Comparison of ENCODE assay signal across 1 cellular context in genomic region chr2:28566441-28567075, GRCh38.
A peak's percentile ranks its signal among the peaks of the same experiment; 100 is the strongest.
TF ChIP-seq lines count a peak whose summit lies in the region.

No MANE protein-coding gene starts in this region.

TF ChIP-seq in K562, 482 proteins besides CTCF, POLR2A, EP300 and RAD21 (continued from another document and continues in another):
- TF ChIP-seq, protein P1, sequence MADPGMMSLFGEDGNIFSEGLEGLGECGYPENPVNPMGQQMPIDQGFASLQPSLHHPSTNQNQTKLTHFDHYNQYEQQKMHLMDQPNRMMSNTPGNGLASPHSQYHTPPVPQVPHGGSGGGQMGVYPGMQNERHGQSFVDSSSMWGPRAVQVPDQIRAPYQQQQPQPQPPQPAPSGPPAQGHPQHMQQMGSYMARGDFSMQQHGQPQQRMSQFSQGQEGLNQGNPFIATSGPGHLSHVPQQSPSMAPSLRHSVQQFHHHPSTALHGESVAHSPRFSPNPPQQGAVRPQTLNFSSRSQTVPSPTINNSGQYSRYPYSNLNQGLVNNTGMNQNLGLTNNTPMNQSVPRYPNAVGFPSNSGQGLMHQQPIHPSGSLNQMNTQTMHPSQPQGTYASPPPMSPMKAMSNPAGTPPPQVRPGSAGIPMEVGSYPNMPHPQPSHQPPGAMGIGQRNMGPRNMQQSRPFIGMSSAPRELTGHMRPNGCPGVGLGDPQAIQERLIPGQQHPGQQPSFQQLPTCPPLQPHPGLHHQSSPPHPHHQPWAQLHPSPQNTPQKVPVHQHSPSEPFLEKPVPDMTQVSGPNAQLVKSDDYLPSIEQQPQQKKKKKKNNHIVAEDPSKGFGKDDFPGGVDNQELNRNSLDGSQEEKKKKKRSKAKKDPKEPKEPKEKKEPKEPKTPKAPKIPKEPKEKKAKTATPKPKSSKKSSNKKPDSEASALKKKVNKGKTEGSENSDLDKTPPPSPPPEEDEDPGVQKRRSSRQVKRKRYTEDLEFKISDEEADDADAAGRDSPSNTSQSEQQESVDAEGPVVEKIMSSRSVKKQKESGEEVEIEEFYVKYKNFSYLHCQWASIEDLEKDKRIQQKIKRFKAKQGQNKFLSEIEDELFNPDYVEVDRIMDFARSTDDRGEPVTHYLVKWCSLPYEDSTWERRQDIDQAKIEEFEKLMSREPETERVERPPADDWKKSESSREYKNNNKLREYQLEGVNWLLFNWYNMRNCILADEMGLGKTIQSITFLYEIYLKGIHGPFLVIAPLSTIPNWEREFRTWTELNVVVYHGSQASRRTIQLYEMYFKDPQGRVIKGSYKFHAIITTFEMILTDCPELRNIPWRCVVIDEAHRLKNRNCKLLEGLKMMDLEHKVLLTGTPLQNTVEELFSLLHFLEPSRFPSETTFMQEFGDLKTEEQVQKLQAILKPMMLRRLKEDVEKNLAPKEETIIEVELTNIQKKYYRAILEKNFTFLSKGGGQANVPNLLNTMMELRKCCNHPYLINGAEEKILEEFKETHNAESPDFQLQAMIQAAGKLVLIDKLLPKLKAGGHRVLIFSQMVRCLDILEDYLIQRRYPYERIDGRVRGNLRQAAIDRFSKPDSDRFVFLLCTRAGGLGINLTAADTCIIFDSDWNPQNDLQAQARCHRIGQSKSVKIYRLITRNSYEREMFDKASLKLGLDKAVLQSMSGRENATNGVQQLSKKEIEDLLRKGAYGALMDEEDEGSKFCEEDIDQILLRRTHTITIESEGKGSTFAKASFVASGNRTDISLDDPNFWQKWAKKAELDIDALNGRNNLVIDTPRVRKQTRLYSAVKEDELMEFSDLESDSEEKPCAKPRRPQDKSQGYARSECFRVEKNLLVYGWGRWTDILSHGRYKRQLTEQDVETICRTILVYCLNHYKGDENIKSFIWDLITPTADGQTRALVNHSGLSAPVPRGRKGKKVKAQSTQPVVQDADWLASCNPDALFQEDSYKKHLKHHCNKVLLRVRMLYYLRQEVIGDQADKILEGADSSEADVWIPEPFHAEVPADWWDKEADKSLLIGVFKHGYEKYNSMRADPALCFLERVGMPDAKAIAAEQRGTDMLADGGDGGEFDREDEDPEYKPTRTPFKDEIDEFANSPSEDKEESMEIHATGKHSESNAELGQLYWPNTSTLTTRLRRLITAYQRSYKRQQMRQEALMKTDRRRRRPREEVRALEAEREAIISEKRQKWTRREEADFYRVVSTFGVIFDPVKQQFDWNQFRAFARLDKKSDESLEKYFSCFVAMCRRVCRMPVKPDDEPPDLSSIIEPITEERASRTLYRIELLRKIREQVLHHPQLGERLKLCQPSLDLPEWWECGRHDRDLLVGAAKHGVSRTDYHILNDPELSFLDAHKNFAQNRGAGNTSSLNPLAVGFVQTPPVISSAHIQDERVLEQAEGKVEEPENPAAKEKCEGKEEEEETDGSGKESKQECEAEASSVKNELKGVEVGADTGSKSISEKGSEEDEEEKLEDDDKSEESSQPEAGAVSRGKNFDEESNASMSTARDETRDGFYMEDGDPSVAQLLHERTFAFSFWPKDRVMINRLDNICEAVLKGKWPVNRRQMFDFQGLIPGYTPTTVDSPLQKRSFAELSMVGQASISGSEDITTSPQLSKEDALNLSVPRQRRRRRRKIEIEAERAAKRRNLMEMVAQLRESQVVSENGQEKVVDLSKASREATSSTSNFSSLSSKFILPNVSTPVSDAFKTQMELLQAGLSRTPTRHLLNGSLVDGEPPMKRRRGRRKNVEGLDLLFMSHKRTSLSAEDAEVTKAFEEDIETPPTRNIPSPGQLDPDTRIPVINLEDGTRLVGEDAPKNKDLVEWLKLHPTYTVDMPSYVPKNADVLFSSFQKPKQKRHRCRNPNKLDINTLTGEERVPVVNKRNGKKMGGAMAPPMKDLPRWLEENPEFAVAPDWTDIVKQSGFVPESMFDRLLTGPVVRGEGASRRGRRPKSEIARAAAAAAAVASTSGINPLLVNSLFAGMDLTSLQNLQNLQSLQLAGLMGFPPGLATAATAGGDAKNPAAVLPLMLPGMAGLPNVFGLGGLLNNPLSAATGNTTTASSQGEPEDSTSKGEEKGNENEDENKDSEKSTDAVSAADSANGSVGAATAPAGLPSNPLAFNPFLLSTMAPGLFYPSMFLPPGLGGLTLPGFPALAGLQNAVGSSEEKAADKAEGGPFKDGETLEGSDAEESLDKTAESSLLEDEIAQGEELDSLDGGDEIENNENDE (IDR thresholded peaks at IDR 0.05; ENCODE audit: low read depth, low read length): no peak
- TF ChIP-seq RBM15 (IDR thresholded peaks at IDR 0.05; ENCODE audit: insufficient read depth, low read length) (no peak), HEY1 (CRISPR knock-in tag; IDR thresholded peaks at IDR 0.05; ENCODE audit: borderline replicate concordance) (no peak), POU5F1 (IDR thresholded peaks at IDR 0.05; ENCODE audit: borderline replicate concordance, low read depth, low read length, partially characterized antibody) (no peak), THAP12 (CRISPR knock-in tag; IDR thresholded peaks at IDR 0.05) (no peak), ZSCAN29 (IDR thresholded peaks at IDR 0.05) (no peak), TCF7L2 (IDR thresholded peaks at IDR 0.05; ENCODE audit: low read depth, low read length) (no peak), JUND (IDR thresholded peaks at IDR 0.05; ENCODE audit: borderline replicate concordance, low read depth, low read length) (peak; percentile 59), JUND (tag; IDR thresholded peaks at IDR 0.05; ENCODE audit: borderline replicate concordance, low read depth, low read length) (no peak; the same call in 2 of the 3 replicates), FOXK1 (CRISPR knock-in tag; IDR thresholded peaks at IDR 0.05; ENCODE audit: borderline replicate concordance) (no peak), PATZ1 (CRISPR knock-in tag; IDR thresholded peaks at IDR 0.05; ENCODE audit: borderline replicate concordance) (no peak), MTA2 (IDR thresholded peaks at IDR 0.05; ENCODE audit: low read depth) (no peak), SOX6 (IDR thresholded peaks at IDR 0.05) (no peak), L3MBTL2 (IDR thresholded peaks at IDR 0.05) (no peak), MYNN (IDR thresholded peaks at IDR 0.05) (no peak), MYNN (CRISPR knock-in tag; IDR thresholded peaks at IDR 0.05) (no peak), CREBBP (IDR thresholded peaks at IDR 0.05; ENCODE audit: low read depth, low read length) (no peak), GATAD2A (IDR thresholded peaks at IDR 0.05) (no peak)
- TF ChIP-seq, protein P2, sequence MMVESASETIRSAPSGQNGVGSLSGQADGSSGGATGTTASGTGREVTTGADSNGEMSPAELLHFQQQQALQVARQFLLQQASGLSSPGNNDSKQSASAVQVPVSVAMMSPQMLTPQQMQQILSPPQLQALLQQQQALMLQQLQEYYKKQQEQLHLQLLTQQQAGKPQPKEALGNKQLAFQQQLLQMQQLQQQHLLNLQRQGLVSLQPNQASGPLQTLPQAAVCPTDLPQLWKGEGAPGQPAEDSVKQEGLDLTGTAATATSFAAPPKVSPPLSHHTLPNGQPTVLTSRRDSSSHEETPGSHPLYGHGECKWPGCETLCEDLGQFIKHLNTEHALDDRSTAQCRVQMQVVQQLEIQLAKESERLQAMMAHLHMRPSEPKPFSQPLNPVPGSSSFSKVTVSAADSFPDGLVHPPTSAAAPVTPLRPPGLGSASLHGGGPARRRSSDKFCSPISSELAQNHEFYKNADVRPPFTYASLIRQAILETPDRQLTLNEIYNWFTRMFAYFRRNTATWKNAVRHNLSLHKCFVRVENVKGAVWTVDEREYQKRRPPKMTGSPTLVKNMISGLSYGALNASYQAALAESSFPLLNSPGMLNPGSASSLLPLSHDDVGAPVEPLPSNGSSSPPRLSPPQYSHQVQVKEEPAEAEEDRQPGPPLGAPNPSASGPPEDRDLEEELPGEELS (CRISPR knock-in tag; IDR thresholded peaks at IDR 0.05; ENCODE audit: borderline replicate concordance): no peak
- TF ChIP-seq, protein P3, sequence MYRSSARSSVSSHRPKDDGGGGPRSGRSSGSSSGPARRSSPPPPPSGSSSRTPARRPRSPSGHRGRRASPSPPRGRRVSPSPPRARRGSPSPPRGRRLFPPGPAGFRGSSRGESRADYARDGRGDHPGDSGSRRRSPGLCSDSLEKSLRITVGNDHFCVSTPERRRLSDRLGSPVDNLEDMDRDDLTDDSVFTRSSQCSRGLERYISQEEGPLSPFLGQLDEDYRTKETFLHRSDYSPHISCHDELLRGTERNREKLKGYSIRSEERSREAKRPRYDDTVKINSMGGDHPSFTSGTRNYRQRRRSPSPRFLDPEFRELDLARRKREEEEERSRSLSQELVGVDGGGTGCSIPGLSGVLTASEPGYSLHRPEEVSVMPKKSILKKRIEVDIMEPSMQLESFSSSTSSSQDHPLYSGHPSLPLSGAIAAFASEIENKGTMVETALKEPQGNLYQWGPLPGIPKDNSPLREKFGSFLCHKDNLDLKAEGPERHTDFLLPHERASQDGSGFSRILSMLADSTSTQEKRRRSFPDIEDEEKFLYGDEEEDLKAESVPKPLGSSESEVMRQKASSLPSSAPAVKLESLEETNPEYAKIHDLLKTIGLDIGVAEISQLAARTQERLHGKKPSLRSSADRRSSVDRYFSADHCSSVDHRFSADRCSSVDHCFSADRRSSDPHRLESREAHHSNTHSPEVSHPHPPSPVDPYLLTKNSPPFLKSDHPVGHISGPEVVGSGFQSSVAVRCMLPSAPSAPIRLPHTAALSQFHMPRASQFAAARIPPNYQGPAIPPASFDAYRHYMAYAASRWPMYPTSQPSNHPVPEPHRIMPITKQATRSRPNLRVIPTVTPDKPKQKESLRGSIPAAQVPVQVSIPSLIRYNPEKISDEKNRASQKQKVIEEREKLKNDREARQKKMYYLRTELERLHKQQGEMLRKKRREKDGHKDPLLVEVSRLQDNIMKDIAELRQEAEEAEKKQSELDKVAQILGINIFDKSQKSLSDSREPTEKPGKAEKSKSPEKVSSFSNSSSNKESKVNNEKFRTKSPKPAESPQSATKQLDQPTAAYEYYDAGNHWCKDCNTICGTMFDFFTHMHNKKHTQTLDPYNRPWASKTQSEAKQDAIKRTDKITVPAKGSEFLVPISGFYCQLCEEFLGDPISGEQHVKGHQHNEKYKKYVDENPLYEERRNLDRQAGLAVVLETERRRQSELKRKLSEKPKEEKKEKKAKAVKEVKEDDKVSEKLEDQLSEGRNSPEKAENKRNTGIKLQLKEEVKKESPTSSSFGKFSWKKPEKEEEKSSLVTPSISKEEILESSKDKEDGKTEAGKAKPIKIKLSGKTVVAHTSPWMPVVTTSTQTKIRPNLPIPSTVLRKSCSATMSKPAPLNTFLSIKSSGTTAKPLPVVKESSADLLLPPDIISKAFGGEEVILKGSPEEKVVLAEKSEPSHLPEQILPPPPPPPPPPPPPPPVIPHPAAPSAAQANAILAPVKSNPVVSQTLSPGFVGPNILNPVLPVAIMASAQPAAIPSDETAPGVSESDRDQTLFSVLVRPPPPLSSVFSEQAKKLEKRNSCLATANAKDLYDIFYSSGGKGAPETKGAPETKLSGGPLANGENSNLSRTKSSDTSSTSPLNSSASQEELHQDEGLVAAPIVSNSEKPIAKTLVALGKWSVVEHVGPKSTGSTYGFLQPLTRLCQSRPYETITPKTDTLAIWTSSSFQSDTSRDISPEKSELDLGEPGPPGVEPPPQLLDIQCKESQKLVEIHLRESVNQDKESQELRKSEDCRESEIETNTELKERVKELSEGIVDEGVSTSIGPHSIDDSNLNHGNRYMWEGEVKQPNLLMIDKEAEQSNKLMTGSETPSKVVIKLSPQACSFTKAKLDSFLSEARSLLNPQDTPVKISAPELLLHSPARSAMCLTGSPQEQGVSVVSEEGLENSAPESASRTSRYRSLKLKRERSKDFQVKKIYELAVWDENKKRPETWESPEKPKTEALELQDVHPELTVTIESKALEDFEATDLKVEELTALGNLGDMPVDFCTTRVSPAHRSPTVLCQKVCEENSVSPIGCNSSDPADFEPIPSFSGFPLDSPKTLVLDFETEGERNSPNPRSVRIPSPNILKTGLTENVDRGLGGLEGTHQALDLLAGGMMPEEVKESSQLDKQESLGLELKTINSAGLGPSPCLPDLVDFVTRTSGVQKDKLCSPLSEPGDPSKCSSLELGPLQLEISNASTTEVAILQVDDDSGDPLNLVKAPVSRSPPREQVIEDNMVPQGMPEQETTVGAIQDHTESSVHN (IDR thresholded peaks at IDR 0.05; ENCODE audit: borderline replicate concordance in 1 of 2, low read depth in 1 of 2): no peak
